8 cellular contexts compared by ENCODE assay signal in genomic region chrX:47191806-47192401, GRCh38. TPM values are rescaled to one million over a fixed set of nuclear protein-coding genes. Genes with fewer than 3 reads are reported as not detected.
A peak's percentile ranks its signal among the peaks of the same experiment; 100 is the strongest.
DNase-seq lines count a peak whose midpoint lies in the region; ATAC-seq and TF ChIP-seq lines count a peak whose summit lies in the region.

No MANE protein-coding gene starts in this region.

- H3K27ac ChIP-seq in WERI-Rb-1: no peak overlapping the region
- H3K27ac ChIP-seq in right atrium auricular region: no peak overlapping the region
- no peak overlapping the region for H3K27ac ChIP-seq in thoracic aorta

- no peak for DNase-seq in activated naive CD4-positive, alpha-beta T cell treated with anti-CD3 and anti-CD28 coated beads, Interleukin-2, amount 10 ng/mL, durations not matched to agents 7 days and 5 days
- DNase-seq in activated naive CD4-positive, alpha-beta T cell treated with anti-CD3 and anti-CD28 coated beads, Interleukin-2, amount 50 U/mL, for 72 hours (ENCODE audit: low spot score in 2 of 2): no peak
- peak; percentile 80 for DNase-seq in WERI-Rb-1
- DNase-seq in right atrium auricular region (ENCODE audit: low spot score): no peak
- DNase-seq in thoracic aorta (ENCODE audit: low spot score): no peak
- DNase-seq in occipital lobe (lab: John Stamatoyannopoulos, UW): no peak
- no peak for DNase-seq in GM03348 (ENCODE audit: low spot score)
- no peak for DNase-seq in amniotic stem cell (lab: John Stamatoyannopoulos, UW)

- H3K27me3 ChIP-seq in WERI-Rb-1 (ENCODE audit: insufficient read depth, low read depth, severe bottlenecking): peaks cover 39% of the 10 kb centered on the region
- no peaks in the 10 kb centered on the region for H3K27me3 ChIP-seq in right atrium auricular region
- no peaks in the 10 kb centered on the region for H3K27me3 ChIP-seq in thoracic aorta (replicated peaks; ENCODE audit: insufficient read depth)

- H3K4me3 Mint-ChIP-seq in activated naive CD4-positive, alpha-beta T cell treated with anti-CD3 and anti-CD28 coated beads, Interleukin-2, amount 10 ng/mL, durations not matched to agents 7 days and 5 days: peak overlapping the region; percentile 90

- H3K4me1 Mint-ChIP-seq in activated naive CD4-positive, alpha-beta T cell treated with anti-CD3 and anti-CD28 coated beads, Interleukin-2, amount 10 ng/mL, durations not matched to agents 7 days and 5 days: peaks cover 46% of the 10 kb centered on the region

- no peaks in the 10 kb centered on the region for H3K9me3 Mint-ChIP-seq in activated naive CD4-positive, alpha-beta T cell treated with anti-CD3 and anti-CD28 coated beads, Interleukin-2, amount 10 ng/mL, durations not matched to agents 7 days and 5 days
- H3K9me3 Mint-ChIP-seq in activated naive CD4-positive, alpha-beta T cell treated with anti-CD3 and anti-CD28 coated beads, Interleukin-2, amount 50 U/mL, for 72 hours: no peaks in the 10 kb centered on the region

- H3K36me3 ChIP-seq in WERI-Rb-1: peaks cover 20% of the 10 kb centered on the region
- no peaks in the 10 kb centered on the region for H3K36me3 ChIP-seq in right atrium auricular region
- no peaks in the 10 kb centered on the region for H3K36me3 ChIP-seq in thoracic aorta

- H3K27ac Mint-ChIP-seq in activated naive CD4-positive, alpha-beta T cell treated with anti-CD3 and anti-CD28 coated beads, Interleukin-2, amount 10 ng/mL, durations not matched to agents 7 days and 5 days: peak overlapping the region; percentile 94
- peak overlapping the region in 1 of 2 donors; percentile 93 for H3K27ac Mint-ChIP-seq in activated naive CD4-positive, alpha-beta T cell treated with anti-CD3 and anti-CD28 coated beads, Interleukin-2, amount 50 U/mL, for 72 hours

- H3K4me1 ChIP-seq in right atrium auricular region (peaks cover 0 to 46% of the 10 kb centered on the region in 2 donors), thoracic aorta (ENCODE audit: control insufficient read depth in 1 of 2, low read depth in 2 of 2) (peaks cover 16 to 22% of the 10 kb centered on the region in 2 donors)

- no peaks in the 10 kb centered on the region for H3K27me3 Mint-ChIP-seq in activated naive CD4-positive, alpha-beta T cell treated with anti-CD3 and anti-CD28 coated beads, Interleukin-2, amount 10 ng/mL, durations not matched to agents 7 days and 5 days

- no peaks in the 10 kb centered on the region for H3K9me3 ChIP-seq in WERI-Rb-1 (ENCODE audit: severe bottlenecking)
- no peaks in the 10 kb centered on the region for H3K9me3 ChIP-seq in right atrium auricular region
- no peaks in the 10 kb centered on the region for H3K9me3 ChIP-seq in thoracic aorta

- H3K4me3 ChIP-seq in WERI-Rb-1 (ENCODE audit: low read depth, low read length) (no peak overlapping the region), right atrium auricular region (peak overlapping the region; percentile 41 to 59), thoracic aorta (peak overlapping the region; percentile 76)

- CTCF ChIA-PET in activated naive CD4-positive, alpha-beta T cell treated with anti-CD3 and anti-CD28 coated beads, Interleukin-2, amount 10 ng/mL, durations not matched to agents 7 days and 5 days (lab: Charles Lee): interaction anchor here (1.5 to 3.4 kb wide), 2 partner anchors 192 to 330 kb away, joined by 3 to 17 read pairs; no protein-coding TSS in a partner anchor

- TF ChIP-seq CTCF in WERI-Rb-1 (IDR thresholded peaks at IDR 0.05; ENCODE audit: low read depth, low read length): no peak
- TF ChIP-seq CTCF in right atrium auricular region (IDR thresholded peaks at IDR 0.05): no peak
- no peak for TF ChIP-seq CTCF in thoracic aorta (IDR thresholded peaks at IDR 0.05)

- ATAC-seq in activated naive CD4-positive, alpha-beta T cell treated with anti-CD3 and anti-CD28 coated beads, Interleukin-2, amount 50 U/mL, for 72 hours: no peak
- no peak for ATAC-seq in thoracic aorta (ENCODE audit: insufficient number of reproducible peaks, low FRiP score, low read depth)

- H3K36me3 Mint-ChIP-seq in activated naive CD4-positive, alpha-beta T cell treated with anti-CD3 and anti-CD28 coated beads, Interleukin-2, amount 10 ng/mL, durations not matched to agents 7 days and 5 days: peaks cover 20% of the 10 kb centered on the region
- peaks cover 30 to 31% of the 10 kb centered on the region in 2 donors for H3K36me3 Mint-ChIP-seq in activated naive CD4-positive, alpha-beta T cell treated with anti-CD3 and anti-CD28 coated beads, Interleukin-2, amount 50 U/mL, for 72 hours

RNA-seq across cellular contexts. Expression of gene UBA1, which starts 1.7 kb away (rescaled TPM):
- total RNA-seq in activated naive CD4-positive, alpha-beta T cell treated with anti-CD3 and anti-CD28 coated beads, Interleukin-2, amount 50 U/mL, for 72 hours: 100 to 1,000 TPM; 236 to 259 TPM
- total RNA-seq in right atrium auricular region (100 to 1,000 TPM; 102 to 136 TPM), thoracic aorta (100 to 1,000 TPM; 132 to 133 TPM), occipital lobe (127 TPM)

RNA-seq across cellular contexts. Expression of gene CDK16, which starts 26.6 kb away (rescaled TPM):
- 10 to 100 TPM; 69.5 to 95.8 TPM for total RNA-seq in activated naive CD4-positive, alpha-beta T cell treated with anti-CD3 and anti-CD28 coated beads, Interleukin-2, amount 50 U/mL, for 72 hours
- total RNA-seq in right atrium auricular region: 100 to 1,000 TPM; 128 to 140 TPM
- total RNA-seq in thoracic aorta: 10 to 100 TPM; 66.7 to 74.6 TPM
- 63.5 TPM for total RNA-seq in occipital lobe

RNA-seq across cellular contexts. Expression of gene USP11, which starts 40.9 kb away (rescaled TPM):
- 10 to 100 TPM; 14.5 to 22.2 TPM for total RNA-seq in activated naive CD4-positive, alpha-beta T cell treated with anti-CD3 and anti-CD28 coated beads, Interleukin-2, amount 50 U/mL, for 72 hours
- total RNA-seq in right atrium auricular region (10 to 100 TPM; 35.2 to 63.6 TPM), thoracic aorta (10 to 100 TPM; 50.8 to 68.6 TPM), occipital lobe (131 TPM)

RNA-seq across cellular contexts. Expression of gene RBM10, which starts 46.9 kb away (rescaled TPM):
- 10 to 100 TPM; 54.7 to 61.3 TPM for total RNA-seq in activated naive CD4-positive, alpha-beta T cell treated with anti-CD3 and anti-CD28 coated beads, Interleukin-2, amount 50 U/mL, for 72 hours
- total RNA-seq in right atrium auricular region (10 to 100 TPM; 22.1 to 32.1 TPM), thoracic aorta (10 to 100 TPM; 24.1 to 25.2 TPM), occipital lobe (38.7 TPM)

RNA-seq across cellular contexts. Expression of gene NDUFB11, which starts 47.4 kb away (rescaled TPM):
- 10 to 100 TPM; 89.5 to 91.9 TPM for total RNA-seq in activated naive CD4-positive, alpha-beta T cell treated with anti-CD3 and anti-CD28 coated beads, Interleukin-2, amount 50 U/mL, for 72 hours
- total RNA-seq in right atrium auricular region: 100 to 1,000 TPM; 113 to 120 TPM
- total RNA-seq in thoracic aorta: 10 to 100 TPM; 24.0 to 35.3 TPM
- 50.4 TPM for total RNA-seq in occipital lobe
